Comparison of ENCODE assay signal across 18 cellular contexts in genomic region chr11:58980159-58980843, GRCh38. TPM values are rescaled to one million over a fixed set of nuclear protein-coding genes. Genes with fewer than 3 reads are reported as not detected.
"Had no signal": no experiment of that assay in that cellular context is flagged by ENCODE, and none has a peak within 500 bp of the region (broad histone marks: within the 10 kb centered on the region; RNA-seq: fewer than 3 reads in every experiment).

No MANE protein-coding gene starts in this region.

- H3K4me1 ChIP-seq: foreskin keratinocyte, left ventricle myocardium inferior, sigmoid colon, thyroid gland had no signal

- ATAC-seq: foreskin keratinocyte; naive thymus-derived CD4-positive, alpha-beta T cell had no signal

- H3K36me3 ChIP-seq: left ventricle myocardium inferior, neutrophil, sigmoid colon, thyroid gland had no signal

- H3K27ac ChIP-seq: foreskin keratinocyte, left ventricle myocardium inferior, neutrophil, sigmoid colon, skin epidermis, thyroid gland had no signal

- H3K4me3 ChIP-seq: left ventricle myocardium inferior, lung, sigmoid colon, skin epidermis, thyroid gland had no signal

- H3K27me3 ChIP-seq: foreskin keratinocyte, neutrophil, sigmoid colon, thyroid gland had no signal

- FAIRE-seq: colon, keratinocyte, urothelium cell line had no signal

- DNase-seq: foreskin keratinocyte; immature natural killer cell; left ventricle myocardium inferior; mesendoderm; naive thymus-derived CD4-positive, alpha-beta T cell; posterior cingulate gyrus; sigmoid colon; stimulated activated CD4-positive, alpha-beta T cell treated with anti-CD3 and anti-CD28 coated beads, Interleukin-2, amount 100 ng/mL, for 24 hours; stimulated activated naive CD4-positive, alpha-beta T cell treated with Interleukin-2 at 50 U/mL for 16 hours; thyroid gland had no signal

- H3K9me3 ChIP-seq: neutrophil, sigmoid colon, thyroid gland had no signal

RNA-seq across cellular contexts. Expression of gene GLYATL1, which starts 41.0 kb away (rescaled TPM):
- total RNA-seq: left ventricle myocardium inferior; naive thymus-derived CD4-positive, alpha-beta T cell; osteoblast; pulmonary artery endothelial cell; sigmoid colon; thyroid gland had no signal
